8 cellular contexts compared by ENCODE assay signal in genomic region chr11:13963169-13963948, GRCh38. TPM values are rescaled to one million over a fixed set of nuclear protein-coding genes. Genes with fewer than 3 reads are reported as not detected.
DNase-seq lines count a peak whose midpoint lies in the region; ATAC-seq and TF ChIP-seq lines count a peak whose summit lies in the region.

No MANE protein-coding gene starts in this region.

- peaks cover 94% of the 10 kb centered on the region for H3K27me3 Mint-ChIP-seq in mesothelial cell of epicardium (ENCODE audit: low read depth)

- no peaks in the 10 kb centered on the region for H3K79me2 ChIP-seq in PC-9 (ENCODE audit: low read depth)

- H3K36me3 ChIP-seq in transverse colon (no peaks in the 10 kb centered on the region), PC-9 (ENCODE audit: low read depth) (no peaks in the 10 kb centered on the region)

- no peak overlapping the region for H2AFZ ChIP-seq in PC-9

- H3K4me1 ChIP-seq in transverse colon (peaks cover 2 to 64% (median 48%) of the 10 kb centered on the region in 4 donors), PC-9 (replicated peaks; ENCODE audit: insufficient read depth) (no peaks in the 10 kb centered on the region)

- no peak for ATAC-seq in GM19455 (IDR thresholded peaks at IDR 0.05; ENCODE audit: unreplicated experiment)

- H3K27me3 ChIP-seq in AG04450 (ENCODE audit: control insufficient read depth, insufficient read depth, low read length) (peaks cover 80% of the 10 kb centered on the region), dorsolateral prefrontal cortex (peaks cover 0 to 61% (median 35%) of the 10 kb centered on the region in 45 donors), transverse colon (peaks cover 30% of the 10 kb centered on the region), PC-9 (ENCODE audit: insufficient read depth, low read depth) (no peaks in the 10 kb centered on the region)

- POLR2A ChIA-PET in AG04450 (lab: Yijun Ruan, JAX): no interaction called here
- POLR2A ChIA-PET in PC-9 (lab: Charles Lee; ENCODE audit: unreplicated experiment): no interaction called here

- no peak for TF ChIP-seq POLR2A in transverse colon (IDR thresholded peaks at IDR 0.05)

- peaks cover 22% of the 10 kb centered on the region for H3K4me1 Mint-ChIP-seq in mesothelial cell of epicardium

- no peak for DNase-seq in AG04450 (ENCODE audit: low read depth, low spot score)
- DNase-seq in NCI-H69 (lab: John Stamatoyannopoulos, UW): peak; percentile 52
- peak in 2 of 10 donors; percentile 17 to 42 for DNase-seq in dorsolateral prefrontal cortex
- DNase-seq in mesothelial cell of epicardium (ENCODE audit: low spot score in 2 of 2, unreplicated experiment in 2 of 2): peak in 1 of 2 experiments; percentile 49
- DNase-seq in transverse colon: peak; percentile 31
- DNase-seq in PC-9: no peak
- no peak for DNase-seq in NCI-H510A treated with DMSO at 0.1 percent for 48 hours (lab: John Stamatoyannopoulos, UW)

- TF ChIP-seq CTCF in AG04450 (IDR thresholded peaks at IDR 0.05; ENCODE audit: low read depth, low read length): no peak
- TF ChIP-seq CTCF in dorsolateral prefrontal cortex (IDR thresholded peaks at IDR 0.05 in 54 of 56, conservative IDR thresholded peaks at IDR 0.05 in 2 of 56; ENCODE audit: low read depth in 1 of 56, partially characterized antibody in 56 of 56): no peak
- no peak for TF ChIP-seq CTCF in mesothelial cell of epicardium (IDR thresholded peaks at IDR 0.05; ENCODE audit: unreplicated experiment)
- no peak for TF ChIP-seq CTCF in transverse colon (IDR thresholded peaks at IDR 0.05)
- no peak for TF ChIP-seq CTCF in PC-9 (conservative IDR thresholded peaks at IDR 0.05)

- TF ChIP-seq EP300 in transverse colon (IDR thresholded peaks at IDR 0.05; ENCODE audit: low read depth): no peak

- CTCF ChIA-PET in AG04450 (lab: Charles Lee) (interaction anchor here (0.6 to 2.3 kb wide), 5 partner anchors 9 to 287 kb away, joined by 3 to 15 read pairs (median 4); no protein-coding TSS in a partner anchor), PC-9 (lab: Charles Lee) (no interaction called here)

- H3K9me3 ChIP-seq in AG04450 (ENCODE audit: control insufficient read depth, insufficient read depth, low read length) (no peaks in the 10 kb centered on the region; the same call in 1 of the 2 replicates), transverse colon (no peaks in the 10 kb centered on the region), PC-9 (ENCODE audit: insufficient read depth, low read depth) (no peaks in the 10 kb centered on the region)

- intact Hi-C loops in dorsolateral prefrontal cortex (cut with DNase I) (loop anchor here in 1 of 2 donors (2.0 kb wide), 1 partner anchor 283 kb away; no protein-coding TSS in a partner anchor), transverse colon (cut with DNase I; ENCODE audit: low total_unique reads) (no loop called here), PC-9 (cut with micrococcal nuclease; ENCODE audit: unreplicated experiment) (no loop called here)

- H3F3A ChIP-seq in PC-9 (ENCODE audit: insufficient read depth, low read depth): no peaks in the 10 kb centered on the region

- no peak overlapping the region for H3K27ac Mint-ChIP-seq in mesothelial cell of epicardium

- H3K4me3 Mint-ChIP-seq in mesothelial cell of epicardium: peak overlapping the region; percentile 66

- H3K27ac ChIP-seq in AG04450 (ENCODE audit: low read depth, low read length) (no peak overlapping the region), dorsolateral prefrontal cortex (peak overlapping the region in 30 of 59 donors; percentile 8 to 75 (median 44)), transverse colon (peak overlapping the region; percentile 72 to 87 (median 86)), PC-9 (no peak overlapping the region)

- 3% methylated on average over 19 of the region's 60 CpGs; no CpG with 5 or more reads in 1 of the 2 donors for WGBS in transverse colon (ENCODE audit: low coverage in 1 of 2), 2 donors

- H4K20me1 ChIP-seq in PC-9 (ENCODE audit: insufficient read depth): no peaks in the 10 kb centered on the region

- no peaks in the 10 kb centered on the region for H3K9me3 Mint-ChIP-seq in mesothelial cell of epicardium

- peak overlapping the region; percentile 38; the same call in 1 of the 2 replicates for H3K4me3 ChIP-seq in AG04450 (ENCODE audit: low read depth, low read length)
- peak overlapping the region; percentile 25 to 67 (median 54) for H3K4me3 ChIP-seq in dorsolateral prefrontal cortex
- peak overlapping the region; percentile 12 to 69 (median 54) for H3K4me3 ChIP-seq in transverse colon
- H3K4me3 ChIP-seq in PC-9: no peak overlapping the region

- in situ Hi-C loops in transverse colon (cut with MboI; ENCODE audit: low pct_ligation_motif_present in 1 of 4, low pct_unique_long_range_greater_than_20kb in 1 of 4, low sequenced_read_pairs in 3 of 4): no loop called here

- H3K9me2 ChIP-seq in PC-9 (ENCODE audit: insufficient read depth): no peaks in the 10 kb centered on the region

- no peak overlapping the region for H3K4me2 ChIP-seq in PC-9

- no peaks in the 10 kb centered on the region for H3K36me3 Mint-ChIP-seq in mesothelial cell of epicardium

- no TSS peak for BruUV-seq in PC-9 (replicated peaks; lab: Mats Ljungman, UMichigan)

RNA-seq across cellular contexts. Expression of gene SPON1, which starts 0.8 kb away (rescaled TPM):
- 0.30 and 0.53 TPM in 2 replicates for polyA plus RNA-seq in AG04450 (2011; rRNA removed)
- polyA minus RNA-seq in AG04450 (2011; rRNA and poly(A)+ RNA removed): 0.35 and 0.41 TPM in 2 replicates
- total RNA-seq in dorsolateral prefrontal cortex (10 to 100 TPM; 15.4 to 89.4 (median 39.1) TPM), mesothelial cell of epicardium (25.1 to 31.9 TPM (median 30.9 TPM) in 3 replicates), transverse colon (10 to 100 TPM; 42.6 to 74.0 (median 56.1) TPM), PC-9 (2021) (0.48 and 0.70 TPM in 2 replicates)

Comparison
In these comparisons a context has a peak if more than half of its experiments do, and no peak if none do; other contexts are left out.
1. DNase-seq: peak in NCI-H69 (single experiment) and transverse colon (single experiment); none in AG04450 (single experiment), PC-9 (0 of 2) and NCI-H510A treated with DMSO at 0.1 percent for 48 hours (single experiment).
2. H3K27ac ChIP-seq: peak in dorsolateral prefrontal cortex (30 of 59) and transverse colon (4 of 4); none in AG04450 (single experiment) and PC-9 (single experiment).